ENCODE assay signal across 8 cellular contexts in genomic region chr7:140397784-140398750, GRCh38.
DNase-seq lines count a peak whose midpoint lies in the region; ATAC-seq and TF ChIP-seq lines count a peak whose summit lies in the region.

A gene with protein sequence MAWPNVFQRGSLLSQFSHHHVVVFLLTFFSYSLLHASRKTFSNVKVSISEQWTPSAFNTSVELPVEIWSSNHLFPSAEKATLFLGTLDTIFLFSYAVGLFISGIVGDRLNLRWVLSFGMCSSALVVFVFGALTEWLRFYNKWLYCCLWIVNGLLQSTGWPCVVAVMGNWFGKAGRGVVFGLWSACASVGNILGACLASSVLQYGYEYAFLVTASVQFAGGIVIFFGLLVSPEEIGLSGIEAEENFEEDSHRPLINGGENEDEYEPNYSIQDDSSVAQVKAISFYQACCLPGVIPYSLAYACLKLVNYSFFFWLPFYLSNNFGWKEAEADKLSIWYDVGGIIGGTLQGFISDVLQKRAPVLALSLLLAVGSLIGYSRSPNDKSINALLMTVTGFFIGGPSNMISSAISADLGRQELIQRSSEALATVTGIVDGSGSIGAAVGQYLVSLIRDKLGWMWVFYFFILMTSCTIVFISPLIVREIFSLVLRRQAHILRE (minus strand): TSS chr7:140398530. CDS start chr7:140382526, 16,004 bp downstream.

- peak; percentile 21; the same call in 1 of the 2 replicates for TF ChIP-seq CTCF in GM12875 (IDR thresholded peaks at IDR 0.05; ENCODE audit: borderline replicate concordance, insufficient read depth, low read depth, low read length)
- no peak for TF ChIP-seq CTCF in astrocyte of the cerebellum (IDR thresholded peaks at IDR 0.05; ENCODE audit: low read depth, low read length, missing control alignments)

- in situ Hi-C loops in astrocyte of the cerebellum (cut with HindIII; ENCODE audit: low sequenced_read_pairs) = no loop called here

- H3K4me3 ChIP-seq in GM12875 (ENCODE audit: low read depth, low read length) = peak within 1 kb of the TSS; percentile 89
- H3K4me3 ChIP-seq in astrocyte of the cerebellum (ENCODE audit: low read depth, low read length) = peak within 1 kb of the TSS; percentile 88

- peak; percentile 98 for ATAC-seq in HG02678 (IDR thresholded peaks at IDR 0.05; ENCODE audit: unreplicated experiment)

- peak; percentile 94 for DNase-seq in NCI-H146 (lab: John Stamatoyannopoulos, UW)
- peak; percentile 87 for DNase-seq in T-helper 9 cell
- DNase-seq in astrocyte of the cerebellum (ENCODE audit: low read depth) = peak; percentile 44
- DNase-seq in hepatic stellate cell (ENCODE audit: low spot score) = peak; percentile 94
- DNase-seq in retina = peak; percentile 85
- no peak for DNase-seq in SKM-1 treated with dmso at 0.1 percent for 144 hours (lab: John Stamatoyannopoulos, UW; ENCODE audit: unreplicated experiment)
